Comparison of ENCODE assay signal across 1 cellular context in genomic region chr6:88168362-88168761, GRCh38.
TF ChIP-seq lines count a peak whose summit lies in the region.

No MANE protein-coding gene starts in this region.

TF ChIP-seq in GM12878, 131 proteins besides CTCF, POLR2A, EP300 and RAD21:
- TF ChIP-seq EZH2 (IDR thresholded peaks at IDR 0.05; ENCODE audit: borderline replicate concordance, control insufficient read depth, low read depth, low read length) (no peak), FOS (IDR thresholded peaks at IDR 0.05; ENCODE audit: borderline replicate concordance, extremely low read depth, insufficient read length) (no peak), TCF7 (IDR thresholded peaks at IDR 0.05; ENCODE audit: borderline replicate concordance) (no peak), SMC3 (IDR thresholded peaks at IDR 0.05; ENCODE audit: borderline replicate concordance, low read length) (peak; percentile 36; the same call in 1 of the 2 replicates), STAT3 (IDR thresholded peaks at IDR 0.05; ENCODE audit: low read depth, low read length) (no peak), IKZF1 (conservative IDR thresholded peaks at IDR 0.05) (no peak)
